Comparison of ENCODE assay signal across 1 cellular context in genomic region chr17:59619313-59620063, GRCh38.
TF ChIP-seq lines count a peak whose summit lies in the region.

Gene CLTC, plus strand, starts transcription at chr17:59619895. Its CDS starts 237 bp downstream, at chr17:59620132.

TF ChIP-seq in HepG2, 621 proteins besides CTCF, POLR2A, EP300 and RAD21 (continued from another document and continues in another):
- TF ChIP-seq, protein P1, sequence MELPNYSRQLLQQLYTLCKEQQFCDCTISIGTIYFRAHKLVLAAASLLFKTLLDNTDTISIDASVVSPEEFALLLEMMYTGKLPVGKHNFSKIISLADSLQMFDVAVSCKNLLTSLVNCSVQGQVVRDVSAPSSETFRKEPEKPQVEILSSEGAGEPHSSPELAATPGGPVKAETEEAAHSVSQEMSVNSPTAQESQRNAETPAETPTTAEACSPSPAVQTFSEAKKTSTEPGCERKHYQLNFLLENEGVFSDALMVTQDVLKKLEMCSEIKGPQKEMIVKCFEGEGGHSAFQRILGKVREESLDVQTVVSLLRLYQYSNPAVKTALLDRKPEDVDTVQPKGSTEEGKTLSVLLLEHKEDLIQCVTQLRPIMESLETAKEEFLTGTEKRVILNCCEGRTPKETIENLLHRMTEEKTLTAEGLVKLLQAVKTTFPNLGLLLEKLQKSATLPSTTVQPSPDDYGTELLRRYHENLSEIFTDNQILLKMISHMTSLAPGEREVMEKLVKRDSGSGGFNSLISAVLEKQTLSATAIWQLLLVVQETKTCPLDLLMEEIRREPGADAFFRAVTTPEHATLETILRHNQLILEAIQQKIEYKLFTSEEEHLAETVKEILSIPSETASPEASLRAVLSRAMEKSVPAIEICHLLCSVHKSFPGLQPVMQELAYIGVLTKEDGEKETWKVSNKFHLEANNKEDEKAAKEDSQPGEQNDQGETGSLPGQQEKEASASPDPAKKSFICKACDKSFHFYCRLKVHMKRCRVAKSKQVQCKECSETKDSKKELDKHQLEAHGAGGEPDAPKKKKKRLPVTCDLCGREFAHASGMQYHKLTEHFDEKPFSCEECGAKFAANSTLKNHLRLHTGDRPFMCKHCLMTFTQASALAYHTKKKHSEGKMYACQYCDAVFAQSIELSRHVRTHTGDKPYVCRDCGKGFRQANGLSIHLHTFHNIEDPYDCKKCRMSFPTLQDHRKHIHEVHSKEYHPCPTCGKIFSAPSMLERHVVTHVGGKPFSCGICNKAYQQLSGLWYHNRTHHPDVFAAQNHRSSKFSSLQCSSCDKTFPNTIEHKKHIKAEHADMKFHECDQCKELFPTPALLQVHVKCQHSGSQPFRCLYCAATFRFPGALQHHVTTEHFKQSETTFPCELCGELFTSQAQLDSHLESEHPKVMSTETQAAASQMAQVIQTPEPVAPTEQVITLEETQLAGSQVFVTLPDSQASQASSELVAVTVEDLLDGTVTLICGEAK (IDR thresholded peaks at IDR 0.05): peak; percentile 63
- TF ChIP-seq, protein P1 (CRISPR knock-in tag; IDR thresholded peaks at IDR 0.05): peak; percentile 92
- TF ChIP-seq SPEN (CRISPR knock-in tag; IDR thresholded peaks at IDR 0.05; ENCODE audit: low read depth): peak; percentile 95
- TF ChIP-seq GLI4 (CRISPR knock-in tag; IDR thresholded peaks at IDR 0.05; ENCODE audit: borderline replicate concordance): peak; percentile 58; the same call in 1 of the 2 replicates
- peak; percentile 96 for TF ChIP-seq ZC3H13 (CRISPR knock-in tag; IDR thresholded peaks at IDR 0.05)
- 0 out of 2 replicates have a peak, but pooled peaks have one; percentile 23 for TF ChIP-seq ZNF296 (CRISPR knock-in tag; conservative IDR thresholded peaks at IDR 0.05)
- TF ChIP-seq NR0B2 (CRISPR knock-in tag; IDR thresholded peaks at IDR 0.05): no peak
- TF ChIP-seq, protein P2, sequence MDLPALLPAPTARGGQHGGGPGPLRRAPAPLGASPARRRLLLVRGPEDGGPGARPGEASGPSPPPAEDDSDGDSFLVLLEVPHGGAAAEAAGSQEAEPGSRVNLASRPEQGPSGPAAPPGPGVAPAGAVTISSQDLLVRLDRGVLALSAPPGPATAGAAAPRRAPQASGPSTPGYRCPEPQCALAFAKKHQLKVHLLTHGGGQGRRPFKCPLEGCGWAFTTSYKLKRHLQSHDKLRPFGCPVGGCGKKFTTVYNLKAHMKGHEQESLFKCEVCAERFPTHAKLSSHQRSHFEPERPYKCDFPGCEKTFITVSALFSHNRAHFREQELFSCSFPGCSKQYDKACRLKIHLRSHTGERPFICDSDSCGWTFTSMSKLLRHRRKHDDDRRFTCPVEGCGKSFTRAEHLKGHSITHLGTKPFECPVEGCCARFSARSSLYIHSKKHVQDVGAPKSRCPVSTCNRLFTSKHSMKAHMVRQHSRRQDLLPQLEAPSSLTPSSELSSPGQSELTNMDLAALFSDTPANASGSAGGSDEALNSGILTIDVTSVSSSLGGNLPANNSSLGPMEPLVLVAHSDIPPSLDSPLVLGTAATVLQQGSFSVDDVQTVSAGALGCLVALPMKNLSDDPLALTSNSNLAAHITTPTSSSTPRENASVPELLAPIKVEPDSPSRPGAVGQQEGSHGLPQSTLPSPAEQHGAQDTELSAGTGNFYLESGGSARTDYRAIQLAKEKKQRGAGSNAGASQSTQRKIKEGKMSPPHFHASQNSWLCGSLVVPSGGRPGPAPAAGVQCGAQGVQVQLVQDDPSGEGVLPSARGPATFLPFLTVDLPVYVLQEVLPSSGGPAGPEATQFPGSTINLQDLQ (CRISPR knock-in tag; IDR thresholded peaks at IDR 0.05): peak; percentile 57; the same call in 1 of the 2 replicates
- TF ChIP-seq NFYB (CRISPR knock-in tag; IDR thresholded peaks at IDR 0.05): peak; percentile 48; the same call in 1 of the 2 replicates
- TF ChIP-seq ZEB1 (IDR thresholded peaks at IDR 0.05; ENCODE audit: insufficient replicate concordance, low read depth): peak; percentile 52
- peak; percentile 93 for TF ChIP-seq NFKB2 (CRISPR knock-in tag; IDR thresholded peaks at IDR 0.05; ENCODE audit: borderline replicate concordance)
- peak; percentile 91 for TF ChIP-seq ZNF329 (CRISPR knock-in tag; IDR thresholded peaks at IDR 0.05; ENCODE audit: low read depth)
- no peak for TF ChIP-seq ZFAT (CRISPR knock-in tag; conservative IDR thresholded peaks at IDR 0.05)
- TF ChIP-seq ZNF547 (CRISPR knock-in tag; IDR thresholded peaks at IDR 0.05): peak; percentile 51; the same call in 1 of the 2 replicates
- no peak for TF ChIP-seq SCMH1 (CRISPR knock-in tag; IDR thresholded peaks at IDR 0.05; ENCODE audit: borderline replicate concordance)
- TF ChIP-seq KDM5A (IDR thresholded peaks at IDR 0.05; ENCODE audit: borderline replicate concordance, low read length): peak; percentile 85; the same call in 1 of the 2 replicates
- peak; percentile 62; the same call in 1 of the 2 replicates for TF ChIP-seq NCOA2 (CRISPR knock-in tag; IDR thresholded peaks at IDR 0.05)
- no peak for TF ChIP-seq ZFP62 (CRISPR knock-in tag; IDR thresholded peaks at IDR 0.05)
- TF ChIP-seq HMG20B (CRISPR knock-in tag; conservative IDR thresholded peaks at IDR 0.05): peak; percentile 36; the same call in 1 of the 2 replicates
- 0 out of 2 replicates have a peak, but pooled peaks have one; percentile 56 for TF ChIP-seq FLYWCH1 (CRISPR knock-in tag; IDR thresholded peaks at IDR 0.05)
- TF ChIP-seq SNRNP70 (IDR thresholded peaks at IDR 0.05; ENCODE audit: low read depth, low read length): no peak
- peak; percentile 96 for TF ChIP-seq ATF6 (CRISPR knock-in tag; conservative IDR thresholded peaks at IDR 0.05)
- peak; percentile 93 for TF ChIP-seq FOXK1 (CRISPR knock-in tag; IDR thresholded peaks at IDR 0.05; ENCODE audit: borderline replicate concordance, low read depth)
- no peak; the same call in 1 of the 2 replicates for TF ChIP-seq ZNF614 (CRISPR knock-in tag; IDR thresholded peaks at IDR 0.05; ENCODE audit: borderline replicate concordance)
- TF ChIP-seq ZNF770 (CRISPR knock-in tag; IDR thresholded peaks at IDR 0.05): peak; percentile 66
- peak; percentile 74; the same call in 1 of the 2 replicates for TF ChIP-seq NR2F2 (IDR thresholded peaks at IDR 0.05; ENCODE audit: borderline replicate concordance, low read depth)
- no peak; the same call in 1 of the 2 replicates for TF ChIP-seq ATAD3A (CRISPR knock-in tag; IDR thresholded peaks at IDR 0.05)
- peak; percentile 77 for TF ChIP-seq NRL (CRISPR knock-in tag; IDR thresholded peaks at IDR 0.05; ENCODE audit: borderline replicate concordance)
- peak; percentile 67 for TF ChIP-seq RNF2 (conservative IDR thresholded peaks at IDR 0.05; ENCODE audit: low read depth)
- TF ChIP-seq STAG1 (CRISPR knock-in tag; IDR thresholded peaks at IDR 0.05): peak; percentile 21
- TF ChIP-seq MED1 (CRISPR knock-in tag; IDR thresholded peaks at IDR 0.05): peak; percentile 68; the same call in 1 of the 2 replicates
- TF ChIP-seq DPF2 (CRISPR knock-in tag; IDR thresholded peaks at IDR 0.05; ENCODE audit: borderline replicate concordance, low read depth): no peak; the same call in 1 of the 2 replicates
- peak; percentile 73; the same call in 1 of the 2 replicates for TF ChIP-seq POLR2AphosphoS2 (IDR thresholded peaks at IDR 0.05; ENCODE audit: low read depth, low read length)
- peak; percentile 38; the same call in 1 of the 2 replicates for TF ChIP-seq ZNF260 (CRISPR knock-in tag; IDR thresholded peaks at IDR 0.05; ENCODE audit: borderline replicate concordance, low read depth)
- TF ChIP-seq, protein P3, sequence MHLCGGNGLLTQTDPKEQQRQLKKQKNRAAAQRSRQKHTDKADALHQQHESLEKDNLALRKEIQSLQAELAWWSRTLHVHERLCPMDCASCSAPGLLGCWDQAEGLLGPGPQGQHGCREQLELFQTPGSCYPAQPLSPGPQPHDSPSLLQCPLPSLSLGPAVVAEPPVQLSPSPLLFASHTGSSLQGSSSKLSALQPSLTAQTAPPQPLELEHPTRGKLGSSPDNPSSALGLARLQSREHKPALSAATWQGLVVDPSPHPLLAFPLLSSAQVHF (CRISPR knock-in tag; IDR thresholded peaks at IDR 0.05): peak; percentile 38; the same call in 1 of the 2 replicates
- TF ChIP-seq CHD4 (IDR thresholded peaks at IDR 0.05; ENCODE audit: borderline replicate concordance, low read length): no peak
- TF ChIP-seq, protein P4, sequence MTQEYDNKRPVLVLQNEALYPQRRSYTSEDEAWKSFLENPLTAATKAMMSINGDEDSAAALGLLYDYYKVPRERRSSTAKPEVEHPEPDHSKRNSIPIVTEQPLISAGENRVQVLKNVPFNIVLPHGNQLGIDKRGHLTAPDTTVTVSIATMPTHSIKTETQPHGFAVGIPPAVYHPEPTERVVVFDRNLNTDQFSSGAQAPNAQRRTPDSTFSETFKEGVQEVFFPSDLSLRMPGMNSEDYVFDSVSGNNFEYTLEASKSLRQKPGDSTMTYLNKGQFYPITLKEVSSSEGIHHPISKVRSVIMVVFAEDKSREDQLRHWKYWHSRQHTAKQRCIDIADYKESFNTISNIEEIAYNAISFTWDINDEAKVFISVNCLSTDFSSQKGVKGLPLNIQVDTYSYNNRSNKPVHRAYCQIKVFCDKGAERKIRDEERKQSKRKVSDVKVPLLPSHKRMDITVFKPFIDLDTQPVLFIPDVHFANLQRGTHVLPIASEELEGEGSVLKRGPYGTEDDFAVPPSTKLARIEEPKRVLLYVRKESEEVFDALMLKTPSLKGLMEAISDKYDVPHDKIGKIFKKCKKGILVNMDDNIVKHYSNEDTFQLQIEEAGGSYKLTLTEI (CRISPR knock-in tag; conservative IDR thresholded peaks at IDR 0.05): no peak
- peak; percentile 85 for TF ChIP-seq ZNF124 (CRISPR knock-in tag; IDR thresholded peaks at IDR 0.05)
- peak; percentile 99 for TF ChIP-seq ZNF543 (CRISPR knock-in tag; IDR thresholded peaks at IDR 0.05)
- TF ChIP-seq MYPOP (CRISPR knock-in tag; IDR thresholded peaks at IDR 0.05): peak; percentile 97
